Comparison of ENCODE assay signal across 9 cellular contexts in genomic region chr3:128993461-128994172, GRCh38. TPM values are rescaled to one million over a fixed set of nuclear protein-coding genes. Genes with fewer than 3 reads are reported as not detected.
DNase-seq lines count a peak whose midpoint lies in the region; ATAC-seq, FAIRE-seq and TF ChIP-seq lines count a peak whose summit lies in the region.
"Had no signal": no experiment of that assay in that cellular context is flagged by ENCODE, and none has a peak within 500 bp of the region (broad histone marks: within the 10 kb centered on the region; RNA-seq: fewer than 3 reads in every experiment).

CFAP92 (minus strand) TSS chr3:128994076; CDS start chr3:128993304, 772 bp downstream.

- no peak for TF ChIP-seq EP300 in A549 (IDR thresholded peaks at IDR 0.05)

- DNase-seq in A549 (ENCODE audit: low read depth in 1 of 2, low spot score in 1 of 2): peak; percentile 54 to 72
- peak; percentile 95 for DNase-seq in NCI-H82 (lab: John Stamatoyannopoulos, UW)
- peak; percentile 92 for DNase-seq in activated CD8-positive, alpha-beta memory T cell treated with anti-CD3 and anti-CD28 coated beads, Interleukin-2, amount 50 U/mL, for 4 hours
- no peak for DNase-seq in endothelial cell of umbilical vein (ENCODE audit: low read depth, low spot score)
- DNase-seq in mucosa of gallbladder (ENCODE audit: low spot score): peak; percentile 92
- DNase-seq in stimulated activated CD8-positive, alpha-beta memory T cell treated with anti-CD3 and anti-CD28 coated beads, Interleukin-15, amount 100 ng/mL, for 48 hours (ENCODE audit: low read depth in 2 of 2): peak; percentile 84 to 85

- H3K4me1 ChIP-seq in A549 (no peaks in the 10 kb centered on the region), endothelial cell of umbilical vein (ENCODE audit: control insufficient read depth, extremely low read depth, insufficient read depth, low read length) (peaks cover 6% of the 10 kb centered on the region)

- intact Hi-C loops in endothelial cell of umbilical vein (cut with micrococcal nuclease): no loop called here

- no peak for FAIRE-seq in A549 (lab: Jason Lieb, UNC)
- peak; percentile 85 for FAIRE-seq in endothelial cell of umbilical vein (lab: Jason Lieb, UNC)
- FAIRE-seq: G401.6 had no signal

- no peaks in the 10 kb centered on the region for H3K36me3 ChIP-seq in endothelial cell of umbilical vein (ENCODE audit: control insufficient read depth in 2 of 2, extremely low read depth in 1 of 2, insufficient read depth in 2 of 2, low read length in 2 of 2)

- H3K9me1 ChIP-seq in endothelial cell of umbilical vein (replicated peaks; ENCODE audit: control insufficient read depth, extremely low read depth, insufficient read depth, low read length): no peaks in the 10 kb centered on the region

- TF ChIP-seq RAD21 in A549 (conservative IDR thresholded peaks at IDR 0.05 in 1 of 2, IDR thresholded peaks at IDR 0.05 in 1 of 2): no peak

- H3K4me2 ChIP-seq in A549 (peak within 1 kb of the TSS; percentile 86), endothelial cell of umbilical vein (ENCODE audit: insufficient read depth, low read length) (peak within 1 kb of the TSS; percentile 20)

- no peaks in the 10 kb centered on the region for H3K79me2 ChIP-seq in endothelial cell of umbilical vein (ENCODE audit: control insufficient read depth, insufficient read depth, low read length)

- H2AFZ ChIP-seq in endothelial cell of umbilical vein (ENCODE audit: low read depth, low read length): peak within 1 kb of the TSS; percentile 55

- H3K27me3 ChIP-seq in endothelial cell of umbilical vein (ENCODE audit: control insufficient read depth in 2 of 2, insufficient read depth in 2 of 2, low read length in 2 of 2): peaks cover 0 to 10% of the 10 kb centered on the region in 2 experiments

- no peak for TF ChIP-seq POLR2A in A549 (IDR thresholded peaks at IDR 0.05; ENCODE audit: low read length)
- TF ChIP-seq POLR2A in endothelial cell of umbilical vein (IDR thresholded peaks at IDR 0.05; ENCODE audit: low read depth, low read length): no peak

- BruUV-seq in endothelial cell of umbilical vein (replicated peaks; lab: Mats Ljungman, UMichigan): no TSS peak

- WGBS in A549 (ENCODE audit: missing lambda C conversion rate): 83% methylated on average over 27 of the region's 57 CpGs

- H3K4me3 ChIP-seq in A549 (peak within 1 kb of the TSS; percentile 38), endothelial cell of umbilical vein (replicated peaks in 1 of 3; ENCODE audit: insufficient read depth in 1 of 3, low read depth in 1 of 3, low read length in 3 of 3) (peak within 1 kb of the TSS in 2 of 3 experiments; percentile 1 to 39)

- POLR2A ChIA-PET in A549 (lab: Yijun Ruan, JAX) (no interaction called here), endothelial cell of umbilical vein (lab: Charles Lee) (interaction anchor here (1.3 kb wide), 1 partner anchor 22 kb away, joined by 5 read pairs; no protein-coding TSS in a partner anchor)

- H3K9ac ChIP-seq in endothelial cell of umbilical vein (replicated peaks; ENCODE audit: extremely low read depth, insufficient read depth, low read length): no peak within 1 kb of the TSS

- CTCF ChIA-PET in A549 (lab: Yijun Ruan, JAX): interaction anchor here (1.0 to 3.0 kb wide), 3 partner anchors 23 to 33 kb away, joined by 3 to 10 read pairs (median 8); no protein-coding TSS in a partner anchor
- CTCF ChIA-PET in endothelial cell of umbilical vein (lab: Charles Lee): interaction anchor here (1.0 to 4.8 kb wide), 8 partner anchors 9 to 60 kb away, joined by 3 to 36 read pairs (median 5); no protein-coding TSS in a partner anchor

- ATAC-seq in A549 (peak; percentile 86 to 98), GM19025 (IDR thresholded peaks at IDR 0.05; ENCODE audit: low read depth, unreplicated experiment) (peak; percentile 91), HG03442 (IDR thresholded peaks at IDR 0.05; ENCODE audit: unreplicated experiment) (peak; percentile 87)

- dilution Hi-C loops in endothelial cell of umbilical vein (cut with MboI; ENCODE audit: extremely low pct_ligation_motif_present, low sequenced_read_pairs): no loop called here

- H3K27ac ChIP-seq in A549 (0 out of 6 replicates have a peak within 1 kb of the TSS, but pooled peaks of 1 of the 2 experiments have one; percentile 37), endothelial cell of umbilical vein (ENCODE audit: insufficient read depth, low read depth, low read length) (no peak within 1 kb of the TSS)

- no peaks in the 10 kb centered on the region for H4K20me1 ChIP-seq in endothelial cell of umbilical vein (replicated peaks; ENCODE audit: control insufficient read depth, extremely low read depth, insufficient read depth, low read length)

- H3K9me3 ChIP-seq in A549 (no peaks in the 10 kb centered on the region), endothelial cell of umbilical vein (replicated peaks; ENCODE audit: control insufficient read depth, insufficient read depth, low read length) (no peaks in the 10 kb centered on the region)

- TF ChIP-seq CTCF in A549 (IDR thresholded peaks at IDR 0.05) (no peak), endothelial cell of umbilical vein (IDR thresholded peaks at IDR 0.05; ENCODE audit: extremely low read depth in 1 of 2, insufficient read depth in 1 of 2, low read depth in 1 of 2, low read length in 2 of 2) (no peak)

TF ChIP-seq in A549, 52 proteins besides CTCF, POLR2A, EP300 and RAD21:
- TF ChIP-seq FOSB (CRISPR knock-in tag; IDR thresholded peaks at IDR 0.05) (no peak), MAFK (IDR thresholded peaks at IDR 0.05; ENCODE audit: partially characterized antibody) (no peak), KDM1A (IDR thresholded peaks at IDR 0.05; ENCODE audit: low read depth) (no peak), ESRRA (IDR thresholded peaks at IDR 0.05; ENCODE audit: borderline replicate concordance, low read length) (no peak), RARB (CRISPR knock-in tag; IDR thresholded peaks at IDR 0.05) (no peak), NR3C1 (IDR thresholded peaks at IDR 0.05) (no peak)

TF ChIP-seq in endothelial cell of umbilical vein, 7 proteins besides CTCF, POLR2A, EP300 and RAD21:
- TF ChIP-seq GATA2 (IDR thresholded peaks at IDR 0.05; ENCODE audit: insufficient read depth, insufficient read length, low read depth, low read length) (no peak), JUN (IDR thresholded peaks at IDR 0.05; ENCODE audit: borderline replicate concordance, insufficient read depth, insufficient read length, low read depth) (no peak), FOS (IDR thresholded peaks at IDR 0.05; ENCODE audit: borderline replicate concordance, insufficient read depth, low read length) (no peak), EZH2 (IDR thresholded peaks at IDR 0.05; ENCODE audit: borderline replicate concordance, low read depth, low read length, severe bottlenecking) (no peak), MAX (IDR thresholded peaks at IDR 0.05; ENCODE audit: insufficient read depth, insufficient read length) (no peak), POLR2AphosphoS5 (IDR thresholded peaks at IDR 0.05; ENCODE audit: insufficient read depth, low read depth, low read length) (no peak), MYC (IDR thresholded peaks at IDR 0.05; ENCODE audit: low read depth, low read length) (no peak)
TF ChIP-seq in endothelial cell of umbilical vein: peak in this region for 0.

RNA-seq across cellular contexts. Expression of gene CFAP92, which starts in this region (rescaled TPM):
- polyA plus RNA-seq in A549 (2011; rRNA removed) (0.05 TPM in 1 of 2 replicates, not detected in the other), A549 (2017; fragmentation: RNase III; extraction: RNeasy Plus Mini Kit Qiagen cat#74134 plus additional on column Dnase treatment) (not detected in 3 replicates), endothelial cell of umbilical vein (0.04 and 0.10 TPM in 2 replicates)
- polyA plus RNA-seq in A549 (2012; cell fraction: cytosol; rRNA removed): 0.03 TPM in 1 of 2 replicates, not detected in the other
- polyA plus RNA-seq in A549 (2012; cell fraction: nucleus; rRNA removed): 0.01 TPM in 2 replicates
- polyA minus RNA-seq in A549 (2011; rRNA and poly(A)+ RNA removed): not detected in 2 replicates
- total RNA-seq in endothelial cell of umbilical vein (0.21 and 0.62 TPM in 2 replicates), mucosa of gallbladder (3.3 TPM)
- polyA plus RNA-seq in endothelial cell of umbilical vein (2011; cell fraction: cytosol; rRNA removed): 0.09 and 0.10 TPM in 2 replicates
- polyA plus RNA-seq in endothelial cell of umbilical vein (2011; cell fraction: nucleus; rRNA removed): 0.21 and 0.25 TPM in 2 replicates
- 0.16 TPM in 1 of 2 replicates, not detected in the other for polyA plus RNA-seq in endothelial cell of umbilical vein (2012)
- 0.05 and 0.40 TPM in 2 replicates for polyA minus RNA-seq in endothelial cell of umbilical vein
- polyA minus RNA-seq in endothelial cell of umbilical vein (2011; cell fraction: cytosol; rRNA and poly(A)+ RNA removed): not detected
- polyA minus RNA-seq in endothelial cell of umbilical vein (2011; cell fraction: nucleus; rRNA and poly(A)+ RNA removed): 0.05 and 0.19 TPM in 2 replicates

Comparison
In these comparisons a context has a peak if more than half of its experiments do, and no peak if none do; other contexts are left out.
1. Peak in DNase-seq, ATAC-seq, H3K4me3 ChIP-seq and H3K4me2 ChIP-seq in A549; RNA of the gene not detected or under 1 TPM.